ENCODE assay signal across 8 cellular contexts in the genomic region with DNA sequence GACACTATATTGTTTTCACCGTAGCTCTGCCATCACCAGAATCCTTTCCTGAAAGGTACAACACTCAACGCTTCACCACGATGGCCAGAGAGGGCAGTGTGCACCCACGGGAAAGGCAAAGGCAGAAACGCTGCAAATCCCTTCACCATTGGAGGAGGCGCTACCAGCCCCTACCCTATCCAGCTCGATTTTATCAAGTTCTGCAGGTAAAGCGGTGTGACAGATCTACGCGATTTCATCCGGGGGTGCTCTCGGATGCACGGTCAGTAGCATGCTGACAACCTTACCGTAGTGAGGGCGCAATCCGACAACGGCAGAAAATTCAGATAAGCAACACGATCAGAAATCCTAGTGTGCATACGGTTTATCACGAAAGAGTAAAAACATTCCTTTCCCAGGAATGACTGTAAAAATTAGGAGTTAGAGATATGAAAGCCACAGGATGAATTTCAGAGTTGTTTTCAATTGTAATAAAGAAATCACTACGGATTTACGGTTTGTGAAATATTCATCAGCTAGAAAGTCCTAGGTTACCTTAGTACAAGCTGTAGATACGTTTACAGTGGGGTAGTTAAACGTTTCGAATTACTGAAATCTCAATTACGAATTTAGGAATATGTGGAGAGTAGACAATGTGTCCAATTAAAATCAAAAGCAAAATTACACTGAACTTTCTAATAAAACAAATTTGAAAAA. TPM values are rescaled to one million over a fixed set of nuclear protein-coding genes. Genes with fewer than 3 reads are reported as not detected.
DNase-seq lines count a peak whose midpoint lies in the region; ATAC-seq and TF ChIP-seq lines count a peak whose summit lies in the region.

No MANE protein-coding gene starts in this region.

- H3K27ac ChIP-seq in adrenal gland = no peak overlapping the region
- H3K27ac ChIP-seq in vagina = no peak overlapping the region

- peak; percentile 94 for TF ChIP-seq CTCF in GM12875 (IDR thresholded peaks at IDR 0.05; ENCODE audit: borderline replicate concordance, insufficient read depth, low read depth, low read length)
- peak; percentile 76 to 92 (median 90) for TF ChIP-seq CTCF in adrenal gland (IDR thresholded peaks at IDR 0.05)
- peak; percentile 55 to 81 (median 77) for TF ChIP-seq CTCF in vagina (IDR thresholded peaks at IDR 0.05)

- WGBS in adrenal gland, 4 donors = 1 to 3% (median 2%) methylated on average over 26 of the region's 26 CpGs

- intact Hi-C loops in adrenal gland (cut with DNase I) = loop anchor here (5.0 to 10.0 kb wide), 6 partner anchors 107 to 1015 kb away; a partner anchor contains a TSS
- intact Hi-C loops in left cardiac atrium (cut with DNase I) = loop anchor here (1.0 to 10.0 kb wide), 3 partner anchors 913 to 1014 kb away; a partner anchor contains a TSS
- intact Hi-C loops in vagina (cut with DNase I) = loop anchor here (5.0 kb wide), 1 partner anchor 1015 kb away; a partner anchor contains a TSS

- H3K4me1 ChIP-seq in adrenal gland (replicated peaks in 1 of 2) (no peaks in the 10 kb centered on the region), vagina (peaks cover 14% of the 10 kb centered on the region)

- peak; percentile 97 for DNase-seq in NCI-H1105 treated with DMSO at 0.1 percent for 48 hours (lab: John Stamatoyannopoulos, UW)
- peak; percentile 78 for DNase-seq in T follicular helper cell (ENCODE audit: low read depth)
- peak; percentile 81 to 92 (median 87) for DNase-seq in adrenal gland
- peak; percentile 80 for DNase-seq in left cardiac atrium
- peak; percentile 58 for DNase-seq in pulmonary artery endothelial cell (ENCODE audit: low read depth, low spot score)
- no peak for DNase-seq in vagina (ENCODE audit: extremely low spot score in 2 of 2)

- H3K27me3 ChIP-seq in adrenal gland (no peaks in the 10 kb centered on the region), vagina (no peaks in the 10 kb centered on the region)

- H3K4me3 ChIP-seq in GM12875 (ENCODE audit: low read depth, low read length) (peak overlapping the region; percentile 78), adrenal gland (peak overlapping the region in 2 of 4 donors; percentile 30 to 78), vagina (peak overlapping the region; percentile 49 to 52)

- H3K36me3 ChIP-seq in adrenal gland (replicated peaks in 1 of 2) = no peaks in the 10 kb centered on the region
- H3K36me3 ChIP-seq in vagina = no peaks in the 10 kb centered on the region

- ATAC-seq in HG02678 (IDR thresholded peaks at IDR 0.05; ENCODE audit: unreplicated experiment) (peak; percentile 52), left cardiac atrium (peak; percentile 75 to 92)

- H3K9me3 ChIP-seq in adrenal gland (replicated peaks in 1 of 3) (no peaks in the 10 kb centered on the region), vagina (no peaks in the 10 kb centered on the region)

- TF ChIP-seq POLR2A in adrenal gland (IDR thresholded peaks at IDR 0.05) = no peak
- TF ChIP-seq POLR2A in vagina (IDR thresholded peaks at IDR 0.05) = no peak

RNA-seq across cellular contexts. Expression of a gene that starts 1.8 kb away (rescaled TPM):
- total RNA-seq in adrenal gland (10 to 100 TPM in 4 of 8 donors, 1 to 10 TPM in 4; 1.9 to 13.1 (median 9.8) TPM), left cardiac atrium (1 to 10 TPM; 2.5 to 2.6 TPM), pulmonary artery endothelial cell (29.6 and 43.2 TPM in 2 replicates), vagina (2.7 TPM)
- 10 to 100 TPM in 1 of 3 donors, 1 to 10 TPM in 2; 2.9 to 46.3 (median 6.3) TPM for polyA plus RNA-seq in adrenal gland

Comparison
In these comparisons a context has a peak if more than half of its experiments do, and no peak if none do; other contexts are left out.
1. DNase-seq: peak in NCI-H1105 treated with DMSO at 0.1 percent for 48 hours (single experiment), T follicular helper cell (single experiment), adrenal gland (7 of 7), left cardiac atrium (single experiment) and pulmonary artery endothelial cell (single experiment); none in vagina (0 of 2).
2. Peak in every context shown above with its lines, with median percentiles within 50 percentile points of each other: CTCF ChIP-seq.